16 cellular contexts compared by ENCODE assay signal in genomic region chr18:47717257-47717656, GRCh38.
"Had no signal": no experiment of that assay in that cellular context is flagged by ENCODE, and none has a peak within 500 bp of the region (broad histone marks: within the 10 kb centered on the region; RNA-seq: fewer than 3 reads in every experiment).

No MANE protein-coding gene starts in this region.

- DNase-seq: dermis blood vessel endothelial cell; dorsolateral prefrontal cortex; effector CD4-positive, alpha-beta T cell; effector memory CD4-positive, alpha-beta T cell; esophagus squamous epithelium; foreskin fibroblast; foreskin melanocyte; gastrocnemius medialis; glutamatergic neuron; heart right ventricle; hippocampal formation; left cardiac atrium; left ventricle myocardium superior; lower lobe of right lung; mesenchymal stem cell had no signal

- ATAC-seq: gastrocnemius medialis, heart right ventricle, left cardiac atrium, left lobe of liver, left ventricle myocardium superior, lower lobe of right lung had no signal

- H3K27ac ChIP-seq: dorsolateral prefrontal cortex, esophagus squamous epithelium, gastrocnemius medialis, heart right ventricle, lower lobe of right lung had no signal

- H3K4me3 ChIP-seq: dorsolateral prefrontal cortex, esophagus squamous epithelium, gastrocnemius medialis, heart right ventricle, lower lobe of right lung had no signal

- H3K9me3 ChIP-seq: esophagus squamous epithelium, gastrocnemius medialis, lower lobe of right lung had no signal

- H3K36me3 ChIP-seq: esophagus squamous epithelium, gastrocnemius medialis, heart right ventricle, lower lobe of right lung had no signal

- H3K4me1 ChIP-seq: esophagus squamous epithelium, gastrocnemius medialis, heart right ventricle, lower lobe of right lung had no signal
